8 cellular contexts compared by ENCODE assay signal in the genomic region with DNA sequence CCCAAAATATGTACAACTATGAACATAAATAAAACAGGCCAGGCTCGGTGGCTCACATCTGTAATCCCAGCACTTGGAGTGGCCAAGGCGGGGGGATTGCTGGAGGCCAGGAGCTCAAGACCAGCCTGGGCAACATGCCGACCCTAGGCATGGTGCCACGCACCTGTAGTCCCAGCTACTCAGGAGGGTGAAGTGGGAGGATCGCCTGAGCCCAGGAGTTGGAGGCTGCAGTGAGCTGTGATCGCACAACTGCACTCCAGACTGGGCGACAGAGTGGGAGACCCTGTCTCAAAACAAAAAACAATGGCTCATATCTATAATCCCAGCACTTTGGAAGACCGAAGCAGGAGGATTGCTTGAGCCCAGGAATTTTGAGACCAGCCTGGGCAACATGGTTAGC. TPM values are rescaled to one million over a fixed set of nuclear protein-coding genes. Genes with fewer than 3 reads are reported as not detected.
DNase-seq lines count a peak whose midpoint lies in the region; ATAC-seq and TF ChIP-seq lines count a peak whose summit lies in the region.

No MANE protein-coding gene starts in this region.

- H3K9ac ChIP-seq in HUES48 (ENCODE audit: low read depth, low read length) (no peak overlapping the region), mesendoderm (ENCODE audit: low read length) (peak overlapping the region; percentile 47)

- H3K9me3 Mint-ChIP-seq in activated naive CD8-positive, alpha-beta T cell treated with anti-CD3 and anti-CD28 coated beads for 36 hours = no peaks in the 10 kb centered on the region

- no peak overlapping the region for H2AK5ac ChIP-seq in mesendoderm (ENCODE audit: low read length)

- H3K9me3 ChIP-seq in HUES48 (ENCODE audit: control insufficient read depth, insufficient read depth, low read length) (no peaks in the 10 kb centered on the region), sigmoid colon (no peaks in the 10 kb centered on the region)

- H4K8ac ChIP-seq in mesendoderm (ENCODE audit: low read depth, low read length) = no peak overlapping the region

- no peaks in the 10 kb centered on the region for H3K27me3 ChIP-seq in HUES48 (ENCODE audit: control insufficient read depth, insufficient read depth, low read length)
- no peaks in the 10 kb centered on the region for H3K27me3 ChIP-seq in mesendoderm (ENCODE audit: insufficient read depth, low read length, poor library complexity)
- H3K27me3 ChIP-seq in sigmoid colon = no peaks in the 10 kb centered on the region

- H3K56ac ChIP-seq in mesendoderm (ENCODE audit: low read length) = peak overlapping the region; percentile 42

- intact Hi-C loops in sigmoid colon (cut with DNase I) = loop anchor here (5.0 kb wide), 3 partner anchors 131 to 356 kb away; a partner anchor contains a TSS

- no peak overlapping the region for H2BK15ac ChIP-seq in mesendoderm (replicated peaks; ENCODE audit: low read depth)

- no peak for TF ChIP-seq POLR2A in sigmoid colon (IDR thresholded peaks at IDR 0.05)

- H3K36me3 Mint-ChIP-seq in activated naive CD8-positive, alpha-beta T cell treated with anti-CD3 and anti-CD28 coated beads for 36 hours = peaks cover 26% of the 10 kb centered on the region

- no CpG with 5 or more reads among the region's 8 CpGs for WGBS in mesendoderm (ENCODE audit: extremely low coverage, insufficient coverage, low lambda C conversion rate)
- WGBS in sigmoid colon, 2 donors = 83 to 88% methylated on average over 8 of the region's 8 CpGs

- TF ChIP-seq EP300 in sigmoid colon (IDR thresholded peaks at IDR 0.05) = no peak

- H3K27ac ChIP-seq in C4-2B (peak overlapping the region; percentile 78; the same call in 1 of the 2 replicates), HUES48 (ENCODE audit: low read depth, low read length) (no peak overlapping the region), mesendoderm (ENCODE audit: low read depth, low read length) (no peak overlapping the region), sigmoid colon (no peak overlapping the region)

- H3K4me3 Mint-ChIP-seq in activated naive CD8-positive, alpha-beta T cell treated with anti-CD3 and anti-CD28 coated beads for 36 hours = peak overlapping the region; percentile 97

- no peak for TF ChIP-seq CTCF in C4-2B (conservative IDR thresholded peaks at IDR 0.05)
- no peak for TF ChIP-seq CTCF in sigmoid colon (IDR thresholded peaks at IDR 0.05)

- no peak for ATAC-seq in GM21619 (IDR thresholded peaks at IDR 0.05; ENCODE audit: unreplicated experiment)

- no peak overlapping the region for H2BK120ac ChIP-seq in mesendoderm (ENCODE audit: low read depth, low read length)

- no peak overlapping the region for H3K23ac ChIP-seq in mesendoderm (ENCODE audit: low read length)

- H3K4me1 ChIP-seq in HUES48 (ENCODE audit: control insufficient read depth, insufficient read depth, low read length) (no peaks in the 10 kb centered on the region), mesendoderm (ENCODE audit: control insufficient read depth, low read depth, low read length) (no peaks in the 10 kb centered on the region), sigmoid colon (peaks cover 0 to 36% (median 27%) of the 10 kb centered on the region in 4 donors)

- DNase-seq in activated naive CD8-positive, alpha-beta T cell treated with anti-CD3 and anti-CD28 coated beads for 36 hours = no peak
- no peak for DNase-seq in mesendoderm
- DNase-seq in ecto neural progenitor cell (ENCODE audit: low spot score) = no peak
- no peak for DNase-seq in sigmoid colon
- DNase-seq in A172 (ENCODE audit: low spot score) = no peak

- peaks cover 2% of the 10 kb centered on the region for H3K79me1 ChIP-seq in mesendoderm (ENCODE audit: low read length)

- H3K36me3 ChIP-seq in HUES48 (ENCODE audit: control insufficient read depth, insufficient read depth, low read length) = peaks cover 30% of the 10 kb centered on the region
- H3K36me3 ChIP-seq in mesendoderm (ENCODE audit: control insufficient read depth, insufficient read depth, low read length) = peaks cover under 1% of the 10 kb centered on the region
- peaks cover 0 to 5% (median 0%) of the 10 kb centered on the region in 4 donors for H3K36me3 ChIP-seq in sigmoid colon

- no peak overlapping the region for H4K5ac ChIP-seq in mesendoderm (ENCODE audit: low read length)

- no peak overlapping the region for H2BK5ac ChIP-seq in mesendoderm (ENCODE audit: low read length)

- peaks cover 30% of the 10 kb centered on the region for H3K79me2 ChIP-seq in mesendoderm (ENCODE audit: control insufficient read depth, insufficient read depth, low read length)

- peak overlapping the region; percentile 82 for H3K4me3 ChIP-seq in HUES48 (ENCODE audit: low read depth, low read length)
- no peak overlapping the region for H3K4me3 ChIP-seq in mesendoderm (ENCODE audit: low read length)
- no peak overlapping the region for H3K4me3 ChIP-seq in sigmoid colon

- no peaks in the 10 kb centered on the region for H3K27me3 Mint-ChIP-seq in activated naive CD8-positive, alpha-beta T cell treated with anti-CD3 and anti-CD28 coated beads for 36 hours

- no peak overlapping the region for H3K4ac ChIP-seq in mesendoderm (ENCODE audit: low read depth, low read length)

- peaks cover 31% of the 10 kb centered on the region for H3K4me1 Mint-ChIP-seq in activated naive CD8-positive, alpha-beta T cell treated with anti-CD3 and anti-CD28 coated beads for 36 hours

- H3K4me2 ChIP-seq in mesendoderm (ENCODE audit: low read length) = no peak overlapping the region

- H3K27ac Mint-ChIP-seq in activated naive CD8-positive, alpha-beta T cell treated with anti-CD3 and anti-CD28 coated beads for 36 hours = peak overlapping the region; percentile 48

- H3K18ac ChIP-seq in mesendoderm (ENCODE audit: low read length) = no peak overlapping the region

RNA-seq across cellular contexts. Expression of a gene that starts 1.5 kb away (rescaled TPM):
- total RNA-seq in activated naive CD8-positive, alpha-beta T cell treated with anti-CD3 and anti-CD28 coated beads for 36 hours = 10 to 100 TPM; 34.0 to 35.8 TPM
- 23.4 TPM for polyA plus RNA-seq in mesendoderm (2013, experiment 1 of 2)
- polyA plus RNA-seq in mesendoderm (2013, experiment 2 of 2) = 23.3 TPM
- 10 to 100 TPM in 1 of 4 donors, 1 to 10 TPM in 3; 6.9 to 12.5 (median 7.8) TPM for total RNA-seq in sigmoid colon
- 1 to 10 TPM; 1.2 to 5.2 (median 2.5) TPM for polyA plus RNA-seq in sigmoid colon
- total RNA-seq in A172 (2014; rRNA removed; shearing (Covaris generic)) = 39.7 and 40.4 TPM in 2 replicates

RNA-seq across cellular contexts. Expression of a gene that starts 26.1 kb away (rescaled TPM):
- total RNA-seq in activated naive CD8-positive, alpha-beta T cell treated with anti-CD3 and anti-CD28 coated beads for 36 hours = 10 to 100 TPM; 82.9 to 84.4 TPM
- polyA plus RNA-seq in mesendoderm (2013, experiment 1 of 2) = 29.9 TPM
- polyA plus RNA-seq in mesendoderm (2013, experiment 2 of 2) = 31.0 TPM
- total RNA-seq in sigmoid colon = 100 to 1,000 TPM in 1 of 4 donors, 10 to 100 TPM in 3; 38.6 to 189 (median 54.4) TPM
- 100 to 1,000 TPM in 1 of 3 donors, 10 to 100 TPM in 2; 68.4 to 161 (median 81.7) TPM for polyA plus RNA-seq in sigmoid colon
- total RNA-seq in A172 (2014; rRNA removed; shearing (Covaris generic)) = not detected in 2 replicates

RNA-seq across cellular contexts. Expression of a gene that starts 52.0 kb away (rescaled TPM):
- 10 to 100 TPM; 54.2 to 56.0 TPM for total RNA-seq in activated naive CD8-positive, alpha-beta T cell treated with anti-CD3 and anti-CD28 coated beads for 36 hours
- polyA plus RNA-seq in mesendoderm (2013, experiment 1 of 2) = 41.0 TPM
- 41.9 TPM for polyA plus RNA-seq in mesendoderm (2013, experiment 2 of 2)
- 10 to 100 TPM; 53.4 to 65.2 (median 59.9) TPM for total RNA-seq in sigmoid colon
- 10 to 100 TPM; 55.9 to 79.8 (median 66.0) TPM for polyA plus RNA-seq in sigmoid colon
- total RNA-seq in A172 (2014; rRNA removed; shearing (Covaris generic)) = 35.5 and 37.0 TPM in 2 replicates

Comparison
In these comparisons a context has a peak if more than half of its experiments do, and no peak if none do; other contexts are left out.
1. RNA of a gene that starts 26.1 kb away (total RNA-seq): 82.9 to 84.4 TPM in activated naive CD8-positive, alpha-beta T cell treated with anti-CD3 and anti-CD28 coated beads for 36 hours and 38.6 to 189 TPM in sigmoid colon; not detected in A172; every median in the first group is over 10 times any median in the second.